Comparison of ENCODE assay signal across 1 cellular context in the genomic region with DNA sequence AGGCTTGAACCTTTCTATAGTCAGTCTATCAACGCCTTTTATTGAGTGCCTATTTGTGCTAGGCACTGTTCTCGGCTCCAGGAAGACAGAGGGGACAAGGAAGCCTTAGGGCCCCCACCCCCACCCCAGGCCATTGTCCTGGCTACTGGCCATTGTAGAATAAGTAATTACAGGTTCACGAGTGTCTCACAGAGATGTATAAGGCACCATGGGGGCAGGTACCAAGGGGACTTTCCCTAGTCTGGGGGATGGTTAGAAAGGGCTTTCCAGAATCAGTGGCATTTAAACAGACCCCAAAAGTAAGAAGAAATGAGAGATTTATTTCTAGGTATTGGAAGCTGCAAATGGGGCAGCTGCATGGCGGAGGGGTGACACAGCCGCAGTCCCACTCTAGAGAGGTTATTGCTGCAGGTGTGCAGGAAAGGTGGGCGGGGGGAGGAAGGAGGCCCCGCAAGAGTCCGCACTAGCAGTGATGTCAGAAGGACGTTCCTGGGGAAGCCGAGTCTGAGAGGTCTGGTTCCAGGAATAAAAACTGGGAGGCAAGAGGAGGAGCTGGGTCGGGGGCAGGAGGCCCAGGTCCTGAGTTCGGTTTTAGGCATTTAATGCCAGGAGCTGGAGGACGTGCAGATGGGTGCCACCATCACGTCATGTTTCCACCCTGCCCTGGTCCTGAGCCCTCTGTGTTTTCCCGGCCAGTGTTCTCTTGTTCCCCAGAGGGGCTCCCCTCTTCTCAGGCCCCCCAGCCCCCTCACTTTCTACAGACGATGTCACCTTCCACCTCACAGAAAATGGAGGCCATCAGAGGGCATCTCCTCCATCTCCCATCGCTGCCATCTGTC.
TF ChIP-seq lines count a peak whose summit lies in the region.

No MANE protein-coding gene starts in this region.

TF ChIP-seq in SK-N-SH treated with all-trans-retinoic acid at 6 μM for 48 hours, 23 proteins besides CTCF, POLR2A, EP300 and RAD21 (continued from another document):
- TF ChIP-seq, protein P1, sequence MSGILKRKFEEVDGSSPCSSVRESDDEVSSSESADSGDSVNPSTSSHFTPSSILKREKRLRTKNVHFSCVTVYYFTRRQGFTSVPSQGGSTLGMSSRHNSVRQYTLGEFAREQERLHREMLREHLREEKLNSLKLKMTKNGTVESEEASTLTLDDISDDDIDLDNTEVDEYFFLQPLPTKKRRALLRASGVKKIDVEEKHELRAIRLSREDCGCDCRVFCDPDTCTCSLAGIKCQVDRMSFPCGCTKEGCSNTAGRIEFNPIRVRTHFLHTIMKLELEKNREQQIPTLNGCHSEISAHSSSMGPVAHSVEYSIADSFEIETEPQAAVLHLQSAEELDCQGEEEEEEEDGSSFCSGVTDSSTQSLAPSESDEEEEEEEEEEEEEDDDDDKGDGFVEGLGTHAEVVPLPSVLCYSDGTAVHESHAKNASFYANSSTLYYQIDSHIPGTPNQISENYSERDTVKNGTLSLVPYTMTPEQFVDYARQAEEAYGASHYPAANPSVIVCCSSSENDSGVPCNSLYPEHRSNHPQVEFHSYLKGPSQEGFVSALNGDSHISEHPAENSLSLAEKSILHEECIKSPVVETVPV (CRISPR knock-in tag; IDR thresholded peaks at IDR 0.05) = no peak
- TF ChIP-seq, protein P2, sequence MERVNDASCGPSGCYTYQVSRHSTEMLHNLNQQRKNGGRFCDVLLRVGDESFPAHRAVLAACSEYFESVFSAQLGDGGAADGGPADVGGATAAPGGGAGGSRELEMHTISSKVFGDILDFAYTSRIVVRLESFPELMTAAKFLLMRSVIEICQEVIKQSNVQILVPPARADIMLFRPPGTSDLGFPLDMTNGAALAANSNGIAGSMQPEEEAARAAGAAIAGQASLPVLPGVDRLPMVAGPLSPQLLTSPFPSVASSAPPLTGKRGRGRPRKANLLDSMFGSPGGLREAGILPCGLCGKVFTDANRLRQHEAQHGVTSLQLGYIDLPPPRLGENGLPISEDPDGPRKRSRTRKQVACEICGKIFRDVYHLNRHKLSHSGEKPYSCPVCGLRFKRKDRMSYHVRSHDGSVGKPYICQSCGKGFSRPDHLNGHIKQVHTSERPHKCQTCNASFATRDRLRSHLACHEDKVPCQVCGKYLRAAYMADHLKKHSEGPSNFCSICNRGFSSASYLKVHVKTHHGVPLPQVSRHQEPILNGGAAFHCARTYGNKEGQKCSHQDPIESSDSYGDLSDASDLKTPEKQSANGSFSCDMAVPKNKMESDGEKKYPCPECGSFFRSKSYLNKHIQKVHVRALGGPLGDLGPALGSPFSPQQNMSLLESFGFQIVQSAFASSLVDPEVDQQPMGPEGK (CRISPR knock-in tag; IDR thresholded peaks at IDR 0.05; ENCODE audit: borderline replicate concordance) = no peak
- TF ChIP-seq ZNF8 (CRISPR knock-in tag; IDR thresholded peaks at IDR 0.05) = no peak
- TF ChIP-seq ISL1 (CRISPR knock-in tag; IDR thresholded peaks at IDR 0.05) = no peak
- no peak for TF ChIP-seq CSDC2 (CRISPR knock-in tag; IDR thresholded peaks at IDR 0.05)
- TF ChIP-seq TOX (CRISPR knock-in tag; IDR thresholded peaks at IDR 0.05; ENCODE audit: borderline replicate concordance) = no peak
- TF ChIP-seq, protein P3, sequence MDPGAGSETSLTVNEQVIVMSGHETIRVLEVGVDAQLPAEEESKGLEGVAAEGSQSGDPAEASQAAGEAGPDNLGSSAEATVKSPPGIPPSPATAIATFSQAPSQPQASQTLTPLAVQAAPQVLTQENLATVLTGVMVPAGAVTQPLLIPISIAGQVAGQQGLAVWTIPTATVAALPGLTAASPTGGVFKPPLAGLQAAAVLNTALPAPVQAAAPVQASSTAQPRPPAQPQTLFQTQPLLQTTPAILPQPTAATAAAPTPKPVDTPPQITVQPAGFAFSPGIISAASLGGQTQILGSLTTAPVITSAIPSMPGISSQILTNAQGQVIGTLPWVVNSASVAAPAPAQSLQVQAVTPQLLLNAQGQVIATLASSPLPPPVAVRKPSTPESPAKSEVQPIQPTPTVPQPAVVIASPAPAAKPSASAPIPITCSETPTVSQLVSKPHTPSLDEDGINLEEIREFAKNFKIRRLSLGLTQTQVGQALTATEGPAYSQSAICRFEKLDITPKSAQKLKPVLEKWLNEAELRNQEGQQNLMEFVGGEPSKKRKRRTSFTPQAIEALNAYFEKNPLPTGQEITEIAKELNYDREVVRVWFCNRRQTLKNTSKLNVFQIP (CRISPR knock-in tag; IDR thresholded peaks at IDR 0.05; ENCODE audit: borderline replicate concordance, low read depth) = no peak
- no peak for TF ChIP-seq ZNF565 (CRISPR knock-in tag; conservative IDR thresholded peaks at IDR 0.05; ENCODE audit: low read depth)
TF ChIP-seq in SK-N-SH treated with all-trans-retinoic acid at 6 μM for 48 hours: peak in this region for 0.
